Comparison of ENCODE assay signal across 25 cellular contexts in the genomic region with DNA sequence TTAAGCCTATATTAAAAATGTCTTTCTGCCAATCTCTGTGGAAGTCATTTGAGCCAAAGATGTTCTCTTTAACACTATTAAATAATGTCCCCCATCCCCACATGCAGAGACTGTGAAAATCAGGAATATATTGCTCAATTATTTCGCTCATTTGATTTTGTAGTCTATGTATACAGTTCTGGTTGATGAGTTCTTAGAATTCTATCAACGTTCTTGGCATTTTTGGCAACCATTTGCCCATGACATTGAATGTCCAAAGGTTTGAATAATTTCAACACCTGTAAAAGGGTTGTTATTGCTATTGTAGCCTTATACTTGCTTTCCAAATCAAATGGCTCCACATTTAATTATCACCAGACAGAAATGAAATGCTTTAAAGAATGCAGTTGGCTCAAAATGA.
"Had no signal": no experiment of that assay in that cellular context is flagged by ENCODE, and none has a peak within 500 bp of the region (broad histone marks: within the 10 kb centered on the region; RNA-seq: fewer than 3 reads in every experiment).

No MANE protein-coding gene starts in this region.

- H3K9me3 ChIP-seq: suprapubic skin, testis, thoracic aorta, thyroid gland, tibial artery, tibial nerve, transverse colon, upper lobe of left lung, upper lobe of right lung, vagina had no signal

- DNase-seq: stimulated activated CD4-positive, alpha-beta T cell treated with anti-CD3 and anti-CD28 coated beads, Interleukin-2, amount 100 ng/mL, for 48 hours; stimulated activated CD4-positive, alpha-beta T cell treated with anti-CD3 and anti-CD28 coated beads, Interleukin-4, amount 100 ng/mL, for 1 hour; stimulated activated CD4-positive, alpha-beta T cell treated with anti-CD3 and anti-CD28 coated beads, Interleukin-4, amount 100 ng/mL, for 24 hours; stimulated activated CD4-positive, alpha-beta T cell treated with anti-CD3 and anti-CD28 coated beads, Interleukin-4, amount 100 ng/mL, for 4 hours; stimulated activated CD8-positive, alpha-beta memory T cell treated with anti-CD3 and anti-CD28 coated beads, Interleukin-4, amount 100 ng/mL, for 48 hours; stimulated activated naive B cell treated with anti-CD40 and anti-IgM and Interleukin-4, amounts not matched to agents 10 μg/mL and 1 μg/mL and 100 μg/mL, for 72 hours; stimulated activated naive CD4-positive, alpha-beta T cell; stimulated activated naive CD4-positive, alpha-beta T cell treated with Interleukin-2 at 50 U/mL for 16 hours; stimulated activated naive CD8-positive, alpha-beta T cell treated with anti-CD3 and anti-CD28 coated beads, Interleukin-15, amount 100 ng/mL, for 72 hours; stimulated activated naive CD8-positive, alpha-beta T cell treated with anti-CD3 and anti-CD28 coated beads, Interleukin-15, Interleukin-2, amounts not matched to agents 100 U/mL and 50 U/mL, for 24 hours; stomach; substantia nigra; testis; tibial artery; transverse colon; trophoblast cell; upper lobe of left lung; upper lobe of right lung had no signal

- ATAC-seq: stimulated activated effector memory CD8-positive, alpha-beta T cell treated with anti-CD3 and anti-CD28 coated beads, Interleukin-12 subunit alpha, Interleukin-12 subunit beta, amount 100 ng/mL, for 72 hours; stimulated activated memory B cell treated with anti-CD40 and anti-IgM and Interleukin-4, amounts not matched to agents 10 μg/mL and 1 μg/mL and 100 μg/mL, for 72 hours; stimulated activated naive B cell treated with anti-CD40 and anti-IgM and Interleukin-4, amounts not matched to agents 10 μg/mL and 1 μg/mL and 100 μg/mL, for 72 hours; stimulated activated naive CD8-positive, alpha-beta T cell treated with anti-CD3 and anti-CD28 coated beads, Interleukin-15, amount 100 ng/mL, for 72 hours; stimulated activated naive CD8-positive, alpha-beta T cell treated with anti-CD3 and anti-CD28 coated beads, Interleukin-15, Interleukin-2, amounts not matched to agents 100 U/mL and 50 U/mL, for 24 hours; upper lobe of right lung had no signal

- H3K27ac ChIP-seq: stomach, suprapubic skin, testis, thoracic aorta, tibial artery, tibial nerve, transverse colon, upper lobe of left lung, upper lobe of right lung, vagina had no signal

- H3K4me1 ChIP-seq: stomach, suprapubic skin, testis, tibial nerve, transverse colon, upper lobe of left lung, upper lobe of right lung, vagina had no signal

- H3K4me3 ChIP-seq: stomach, suprapubic skin, testis, thoracic aorta, thyroid gland, tibial artery, tibial nerve, transverse colon, upper lobe of left lung, upper lobe of right lung, vagina had no signal

- H3K27me3 ChIP-seq: stomach, suprapubic skin, testis, thyroid gland, tibial artery, tibial nerve, transverse colon, upper lobe of left lung, upper lobe of right lung, vagina had no signal

- H3K36me3 ChIP-seq: stomach, suprapubic skin, thoracic aorta, thyroid gland, tibial artery, tibial nerve, transverse colon, upper lobe of left lung, upper lobe of right lung, vagina had no signal
